In genomic region chr20:53279735-53280134, GRCh38 we compare ENCODE assay signal across 25 cellular contexts.
DNase-seq lines count a peak whose midpoint lies in the region; FAIRE-seq and TF ChIP-seq lines count a peak whose summit lies in the region.
"Had no signal": no experiment of that assay in that cellular context is flagged by ENCODE, and none has a peak within 500 bp of the region (broad histone marks: within the 10 kb centered on the region; RNA-seq: fewer than 3 reads in every experiment).

No MANE protein-coding gene starts in this region.

- H3K9me3 ChIP-seq in HEK293 (ENCODE audit: control insufficient read depth, insufficient read depth, low read depth, low read length) (no peaks in the 10 kb centered on the region), H1 (ENCODE audit: insufficient read depth in 2 of 2, low read depth in 1 of 2, low read length in 1 of 2) (no peaks in the 10 kb centered on the region)
- H3K9me3 ChIP-seq: BE2C, BLaER1 had no signal

- H3K79me2 ChIP-seq in H1 (ENCODE audit: control insufficient read depth in 1 of 2, insufficient read depth in 2 of 2, low read length in 2 of 2) = no peaks in the 10 kb centered on the region

- no peak overlapping the region for H4K91ac ChIP-seq in H1 (replicated peaks; ENCODE audit: insufficient read length, low read length)

- H2BK120ac ChIP-seq in H1 (replicated peaks; ENCODE audit: low read depth, low read length) = no peak overlapping the region

- FAIRE-seq in H1 (lab: Jason Lieb, UNC) = no peak
- FAIRE-seq: A204.1, G401.6, GM12891, GM19239 had no signal

- TF ChIP-seq RAD21 in H1 (IDR thresholded peaks at IDR 0.05 in 1 of 2, conservative IDR thresholded peaks at IDR 0.05 in 1 of 2; ENCODE audit: low read depth in 2 of 2, low read length in 2 of 2) = no peak

- no peak overlapping the region for H3K27ac ChIP-seq in HEK293 (ENCODE audit: extremely low read depth, low read depth, low read length)
- no peak overlapping the region for H3K27ac ChIP-seq in H1 (ENCODE audit: low read depth, low read length)
- H3K27ac ChIP-seq: BLaER1 had no signal

- DNase-seq in H1 (ENCODE audit: low read depth in 1 of 2, low spot score in 2 of 2) (no peak), NCI-H128 (lab: John Stamatoyannopoulos, UW; ENCODE audit: unreplicated experiment) (no peak), SW 1271 (lab: John Stamatoyannopoulos, UW) (no peak), SIG-M5 (lab: John Stamatoyannopoulos, UW) (no peak)
- DNase-seq: 8988T; ACHN; BE2C; C1 segment of cervical spinal cord; CD4-positive, alpha-beta memory T cell; CD4-positive, CD25-positive, alpha-beta regulatory T cell; CD8-positive, alpha-beta memory T cell; COR-L47; DMS 273 treated with DMSO at 0.1 percent for 48 hours; DMS153; DMS53; DMS79; DND-41; EL; GF-D8 had no signal

- no peak overlapping the region for H3K4me2 ChIP-seq in H1 (ENCODE audit: insufficient read depth in 1 of 2, low read depth in 2 of 2, low read length in 2 of 2)
- H3K4me2 ChIP-seq: BLaER1 had no signal

- no peak overlapping the region for H3K14ac ChIP-seq in H1 (ENCODE audit: insufficient read length)

- no peak overlapping the region for H3K4ac ChIP-seq in H1 (replicated peaks; ENCODE audit: insufficient read length, low read depth, low read length)

- CTCF ChIA-PET in HEK293 (lab: Yijun Ruan, JAX) (no interaction called here), H1 (lab: Charles Lee; ENCODE audit: partially characterized antibody) (interaction anchor here (0.9 to 1.3 kb wide), 3 partner anchors 13 to 77 kb away, joined by 3 to 5 read pairs (median 3); no protein-coding TSS in a partner anchor)

- no peaks in the 10 kb centered on the region for H3K79me1 ChIP-seq in H1 (ENCODE audit: low read depth, low read length)

- no peak overlapping the region for H2AFZ ChIP-seq in H1 (ENCODE audit: low read length)

- POLR2A ChIA-PET in HEK293 (lab: Yijun Ruan, JAX) = no interaction called here
- POLR2A ChIA-PET in H1 (lab: Charles Lee; ENCODE audit: partially characterized antibody) = no interaction called here

- no peaks in the 10 kb centered on the region for H3K36me3 ChIP-seq in HEK293 (ENCODE audit: control insufficient read depth in 2 of 2, insufficient read depth in 1 of 2, low read length in 2 of 2)
- H3K36me3 ChIP-seq in H1 (ENCODE audit: control insufficient read depth in 2 of 4, insufficient read depth in 4 of 4, low read length in 3 of 4) = no peaks in the 10 kb centered on the region
- H3K36me3 ChIP-seq: BE2C, BLaER1 had no signal

- WGBS in H1 (ENCODE audit: extremely low coverage in 1 of 2, insufficient coverage in 1 of 2, insufficient read length in 1 of 2, insufficient replicate concordance in 2 of 2, low coverage in 1 of 2, low lambda C conversion rate in 2 of 2, missing lambda C conversion rate in 1 of 2), 2 experiments = 92% methylated on average over 1 of the region's 1 CpG; no CpG with 5 or more reads in 1 of the 2 experiments

- H3K23ac ChIP-seq in H1 (ENCODE audit: insufficient read length) = no peak overlapping the region

- H2BK15ac ChIP-seq in H1 (ENCODE audit: low read length) = no peak overlapping the region

- H2BK20ac ChIP-seq in H1 (ENCODE audit: low read length) = no peak overlapping the region; the same call in 1 of the 2 replicates

- no peaks in the 10 kb centered on the region for H4K20me1 ChIP-seq in H1 (replicated peaks in 1 of 2; ENCODE audit: control insufficient read depth in 1 of 2, insufficient read depth in 2 of 2, low read length in 2 of 2)
- H4K20me1 ChIP-seq: BLaER1 had no signal

- H3K23me2 ChIP-seq in H1 (ENCODE audit: low read depth, low read length) = no peaks in the 10 kb centered on the region

- no peak overlapping the region for H4K8ac ChIP-seq in H1 (ENCODE audit: extremely low read depth, insufficient read depth, low read length)

- no peaks in the 10 kb centered on the region for H3K27me3 ChIP-seq in H1 (replicated peaks in 1 of 4; ENCODE audit: control insufficient read depth in 3 of 4, extremely low read depth in 1 of 4, insufficient read depth in 3 of 4, low read length in 3 of 4)
- H3K27me3 ChIP-seq: BE2C, BLaER1 had no signal

- no peak overlapping the region for H2BK12ac ChIP-seq in H1 (ENCODE audit: low read depth, low read length)

- H2BK5ac ChIP-seq in H1 (ENCODE audit: low read depth, low read length) = no peak overlapping the region

- TF ChIP-seq CTCF in HEK293 (tag by site-specific recombination; IDR thresholded peaks at IDR 0.05) (no peak), H1 (IDR thresholded peaks at IDR 0.05; ENCODE audit: control extremely low read depth in 1 of 3, insufficient read depth in 1 of 3, low read depth in 1 of 3, low read length in 3 of 3) (no peak)

- H3K4me1 ChIP-seq in HEK293 (ENCODE audit: control insufficient read depth, insufficient read depth, low read length) (no peaks in the 10 kb centered on the region), H1 (replicated peaks in 1 of 4; ENCODE audit: control insufficient read depth in 3 of 4, insufficient read depth in 4 of 4, low read length in 3 of 4) (peaks cover 11 to 28% (median 19%) of the 10 kb centered on the region in 4 experiments; a peak in 6 of 7 replicates)
- H3K4me1 ChIP-seq: BE2C, BLaER1 had no signal

- H2AK5ac ChIP-seq in H1 (ENCODE audit: low read depth, low read length) = no peak overlapping the region

- H3K9ac ChIP-seq in H1 (replicated peaks in 1 of 4; ENCODE audit: extremely low read depth in 1 of 4, low read depth in 3 of 4, low read length in 3 of 4) = no peak overlapping the region
- H3K9ac ChIP-seq: BLaER1 had no signal

- no peak for TF ChIP-seq POLR2A in H1 (IDR thresholded peaks at IDR 0.05; ENCODE audit: control extremely low read depth in 1 of 2, low read depth in 2 of 2, low read length in 2 of 2)

- H3K4me3 ChIP-seq in HEK293 (ENCODE audit: low read depth, low read length) (no peak overlapping the region), H1 (ENCODE audit: extremely low read depth in 1 of 4, insufficient read depth in 2 of 4, low read depth in 3 of 4, low read length in 4 of 4) (no peak overlapping the region)
- H3K4me3 ChIP-seq: BLaER1 had no signal

- no peak overlapping the region for H4K5ac ChIP-seq in H1 (ENCODE audit: insufficient read length, low read depth, low read length)

- no peak for TF ChIP-seq EP300 in H1 (IDR thresholded peaks at IDR 0.05; ENCODE audit: borderline replicate concordance in 1 of 2, low read depth in 2 of 2, low read length in 2 of 2)

- H3K18ac ChIP-seq in H1 (ENCODE audit: extremely low read depth, low read length) = no peak overlapping the region

- H3K56ac ChIP-seq in H1 (replicated peaks; ENCODE audit: insufficient read length, low read depth, low read length) = no peak overlapping the region

TF ChIP-seq in HEK293, 187 proteins besides CTCF, POLR2A, EP300 and RAD21:
- TF ChIP-seq ZBTB21 (tag by site-specific recombination; IDR thresholded peaks at IDR 0.05) = no peak
- TF ChIP-seq ZNF623 (tag by site-specific recombination; IDR thresholded peaks at IDR 0.05) = peak; percentile 56; the same call in 1 of the 2 replicates
- no peak for TF ChIP-seq ZBTB20 (tag by site-specific recombination; IDR thresholded peaks at IDR 0.05)
- no peak for TF ChIP-seq ZNF423 (tag by site-specific recombination; IDR thresholded peaks at IDR 0.05)

TF ChIP-seq in H1, 55 proteins besides CTCF, POLR2A, EP300 and RAD21:
- TF ChIP-seq E2F6 (IDR thresholded peaks at IDR 0.05) (no peak), KDM4A (IDR thresholded peaks at IDR 0.05; ENCODE audit: low read depth, low read length, severe bottlenecking) (no peak), MAFK (IDR thresholded peaks at IDR 0.05; ENCODE audit: low read depth, low read length) (no peak), KDM1A (IDR thresholded peaks at IDR 0.05; ENCODE audit: borderline replicate concordance, low read length) (peak; percentile 69), SP2 (IDR thresholded peaks at IDR 0.05; ENCODE audit: low read length) (no peak), MAX (IDR thresholded peaks at IDR 0.05) (no peak), NANOG (IDR thresholded peaks at IDR 0.05; ENCODE audit: insufficient read depth, low read depth, low read length, poor library complexity, severe bottlenecking) (no peak)
